In the genomic region with DNA sequence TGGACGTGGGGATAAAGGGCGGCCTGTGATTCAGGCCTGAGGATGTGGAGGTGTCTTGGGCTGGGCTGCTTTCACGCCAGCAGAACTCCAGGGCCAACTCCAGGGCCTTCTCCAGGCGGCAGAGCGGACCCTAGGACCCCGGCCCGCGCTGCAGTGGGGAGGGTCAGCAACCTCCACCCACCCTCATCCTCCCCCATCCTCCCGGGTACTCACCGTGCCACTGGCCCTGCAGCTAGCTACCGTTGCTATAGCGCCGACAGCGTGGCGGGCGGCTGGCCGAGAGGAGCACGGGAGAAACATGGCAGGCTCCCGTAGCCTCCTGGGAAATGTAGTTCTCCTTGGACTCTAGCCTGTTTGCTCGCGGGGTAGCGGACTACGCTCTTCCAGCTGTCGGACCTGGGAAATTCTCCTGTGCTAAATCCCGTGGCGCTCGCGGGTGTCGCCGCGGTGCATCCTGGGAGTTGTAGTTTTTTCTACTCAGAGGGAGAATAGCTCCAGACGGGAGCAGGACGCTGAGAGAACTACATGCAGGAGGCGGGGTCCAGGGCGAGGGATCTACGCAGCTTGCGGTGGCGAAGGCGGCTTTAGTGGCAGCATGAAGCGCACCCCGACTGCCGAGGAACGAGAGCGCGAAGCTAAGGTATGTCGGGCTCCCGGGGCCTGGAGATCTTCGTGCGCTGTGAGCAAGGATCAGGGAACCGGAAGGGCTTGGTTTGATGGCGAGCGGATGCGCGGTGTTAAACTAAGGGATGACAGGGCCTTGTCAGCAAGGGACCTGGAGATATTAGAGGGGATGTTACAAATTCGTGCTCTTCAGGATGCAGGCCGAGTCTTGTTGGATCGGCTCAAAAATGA, we compare ENCODE assay signal across 8 cellular contexts. TPM values are rescaled to one million over a fixed set of nuclear protein-coding genes. Genes with fewer than 3 reads are reported as not detected.
DNase-seq lines count a peak whose midpoint lies in the region; ATAC-seq and TF ChIP-seq lines count a peak whose summit lies in the region.

A gene (plus strand): TSS at position 567 of the 855 bp plus-strand sequence.
A gene (minus strand): TSS at position 270 of the 855 bp plus-strand sequence. CDS start 3,136 bp downstream, outside the sequence.

- H3K4me1 ChIP-seq in DOHH2 (ENCODE audit: control insufficient read depth, low read length), result peaks cover 26% of the 10 kb centered on the region
- H3K4me1 ChIP-seq in GM23248 (ENCODE audit: insufficient read depth), result peaks cover 21% of the 10 kb centered on the region

- peak within 1 kb of the TSS; percentile 93 for H3K27ac Mint-ChIP-seq in activated T-helper 17 cell treated with anti-CD3 and anti-CD28 coated beads, Interleukin-2, amount 50 U/mL, for 72 hours
- H3K27ac Mint-ChIP-seq in natural killer cell, result peak within 1 kb of the TSS; percentile 93 to 95

- ATAC-seq in activated T-helper 17 cell treated with anti-CD3 and anti-CD28 coated beads, Interleukin-2, amount 50 U/mL, for 72 hours (replicated peaks), result peak; percentile 97
- ATAC-seq in natural killer cell, result peak; percentile 90 to 94 (median 92)

- peak within 1 kb of the TSS; percentile 87 for H2AFZ ChIP-seq in GM23248

- no peaks in the 10 kb centered on the region for H3K27me3 ChIP-seq in DOHH2 (ENCODE audit: control insufficient read depth, low read length)
- no peaks in the 10 kb centered on the region for H3K27me3 ChIP-seq in GM23248 (replicated peaks; ENCODE audit: insufficient read depth)

- no peaks in the 10 kb centered on the region for H3K9me3 Mint-ChIP-seq in activated T-helper 17 cell treated with anti-CD3 and anti-CD28 coated beads, Interleukin-2, amount 50 U/mL, for 72 hours
- H3K9me3 Mint-ChIP-seq in natural killer cell, result no peaks in the 10 kb centered on the region

- H3K9me2 ChIP-seq in DOHH2 (replicated peaks; ENCODE audit: control insufficient read depth, low read length) (no peaks in the 10 kb centered on the region), GM23248 (ENCODE audit: insufficient read depth) (no peaks in the 10 kb centered on the region)

- H3K36me3 ChIP-seq in DOHH2 (ENCODE audit: control insufficient read depth, low read length) (peaks cover 11% of the 10 kb centered on the region), GM23248 (ENCODE audit: low read depth) (no peaks in the 10 kb centered on the region)

- H3K9ac ChIP-seq in GM23248, result peak within 1 kb of the TSS; percentile 89

- intact Hi-C loops in natural killer cell (cut with micrococcal nuclease), result no loop called here

- 1% methylated on average over 53 to 57 of the region's 57 CpGs for WGBS in GM23248 (ENCODE audit: low coverage in 1 of 2, low lambda C conversion rate in 2 of 2, missing lambda C conversion rate in 2 of 2), 2 experiments

- DNase-seq in GM23248, result peak; percentile 100
- peak; percentile 99 for DNase-seq in Kasumi-1 (lab: John Stamatoyannopoulos, UW)
- DNase-seq in RPMI7951 (ENCODE audit: low read depth), result peak; percentile 98
- DNase-seq in fibroblast of peridontal ligament (ENCODE audit: extremely low read depth), result peak; percentile 100
- peak; percentile 86 for DNase-seq in natural killer cell
- DNase-seq in stimulated activated naive CD4-positive, alpha-beta T cell treated with Interleukin-2 at 50 U/mL for 16 hours (lab: John Stamatoyannopoulos, UW), result peak; percentile 96

- peak within 1 kb of the TSS; percentile 89 for H3K4me2 ChIP-seq in DOHH2 (ENCODE audit: low read length)
- H3K4me2 ChIP-seq in GM23248 (ENCODE audit: unreplicated experiment), result peak within 1 kb of the TSS; percentile 92

- H3K4me1 Mint-ChIP-seq in activated T-helper 17 cell treated with anti-CD3 and anti-CD28 coated beads, Interleukin-2, amount 50 U/mL, for 72 hours, result peaks cover 17% of the 10 kb centered on the region
- H3K4me1 Mint-ChIP-seq in natural killer cell, result peaks cover 21 to 38% of the 10 kb centered on the region in 2 donors

- H4K20me1 ChIP-seq in DOHH2 (ENCODE audit: control insufficient read depth, insufficient read depth, low read depth, low read length) (no peaks in the 10 kb centered on the region), GM23248 (ENCODE audit: insufficient read depth) (peaks cover 3% of the 10 kb centered on the region; the same call in 1 of the 2 replicates)

- no peaks in the 10 kb centered on the region for H3K9me3 ChIP-seq in DOHH2 (ENCODE audit: control insufficient read depth, insufficient read depth, low read length)
- H3K9me3 ChIP-seq in GM23248 (ENCODE audit: low read depth), result no peaks in the 10 kb centered on the region

- peaks cover 6% of the 10 kb centered on the region for H3K36me3 Mint-ChIP-seq in activated T-helper 17 cell treated with anti-CD3 and anti-CD28 coated beads, Interleukin-2, amount 50 U/mL, for 72 hours (ENCODE audit: low read depth)
- no peaks in the 10 kb centered on the region for H3K36me3 Mint-ChIP-seq in natural killer cell

- in situ Hi-C loops in GM23248 (cut with MboI), result no loop called here

- peaks cover 56% of the 10 kb centered on the region for H3K79me2 ChIP-seq in DOHH2 (ENCODE audit: control insufficient read depth, low read length)
- H3K79me2 ChIP-seq in GM23248 (ENCODE audit: insufficient read depth), result peaks cover 79% of the 10 kb centered on the region

- no peaks in the 10 kb centered on the region for H3F3A ChIP-seq in DOHH2 (ENCODE audit: control insufficient read depth, insufficient read depth)
- H3F3A ChIP-seq in GM23248 (ENCODE audit: insufficient read depth), result no peaks in the 10 kb centered on the region

- H3K4me3 ChIP-seq in DOHH2 (ENCODE audit: low read length), result peak within 1 kb of the TSS; percentile 91
- peak within 1 kb of the TSS; percentile 93 for H3K4me3 ChIP-seq in GM23248

- TF ChIP-seq CTCF in DOHH2 (IDR thresholded peaks at IDR 0.05; ENCODE audit: low read depth, low read length, poor library complexity, severe bottlenecking) (no peak), natural killer cell (IDR thresholded peaks at IDR 0.05) (peak; percentile 24)

- H3K27me3 Mint-ChIP-seq in activated T-helper 17 cell treated with anti-CD3 and anti-CD28 coated beads, Interleukin-2, amount 50 U/mL, for 72 hours, result no peaks in the 10 kb centered on the region
- no peaks in the 10 kb centered on the region for H3K27me3 Mint-ChIP-seq in natural killer cell (ENCODE audit: low read depth in 2 of 2)

- H3K27ac ChIP-seq in DOHH2 (ENCODE audit: low read depth, low read length), result no peak within 1 kb of the TSS
- H3K27ac ChIP-seq in GM23248, result peak within 1 kb of the TSS; percentile 65

- peak within 1 kb of the TSS; percentile 92 for H3K4me3 Mint-ChIP-seq in activated T-helper 17 cell treated with anti-CD3 and anti-CD28 coated beads, Interleukin-2, amount 50 U/mL, for 72 hours
- H3K4me3 Mint-ChIP-seq in natural killer cell, result peak within 1 kb of the TSS; percentile 97

RNA-seq across cellular contexts. Expression of the first gene that starts in this region (rescaled TPM):
- 99.2 and 118 TPM in 2 replicates for total RNA-seq in GM23248 (2014; rRNA removed; shearing (Covaris generic))
- polyA plus RNA-seq in GM23248 (2016; fragmentation: Nextera tagmentation; extraction: Ambion mirVana), result 84.2 and 85.3 TPM in 2 replicates
- total RNA-seq in RPMI7951 (2014; rRNA removed; shearing (Covaris generic)), result 81.4 and 90.0 TPM in 2 replicates
- 10 to 100 TPM; 50.0 to 54.1 TPM for total RNA-seq in activated T-helper 17 cell treated with anti-CD3 and anti-CD28 coated beads, Interleukin-2, amount 50 U/mL, for 72 hours
- 10 to 100 TPM; 55.4 to 70.5 (median 55.4) TPM for total RNA-seq in natural killer cell

RNA-seq across cellular contexts. Expression of the second gene that starts in this region (rescaled TPM):
- 16.3 and 19.0 TPM in 2 replicates for total RNA-seq in GM23248 (2014; rRNA removed; shearing (Covaris generic))
- 16.8 and 17.6 TPM in 2 replicates for polyA plus RNA-seq in GM23248 (2016; fragmentation: Nextera tagmentation; extraction: Ambion mirVana)
- total RNA-seq in RPMI7951 (2014; rRNA removed; shearing (Covaris generic)), result 14.7 and 15.9 TPM in 2 replicates
- 1 to 10 TPM; 6.0 to 7.7 TPM for total RNA-seq in activated T-helper 17 cell treated with anti-CD3 and anti-CD28 coated beads, Interleukin-2, amount 50 U/mL, for 72 hours
- total RNA-seq in natural killer cell, result 1 to 10 TPM; 2.3 to 3.0 (median 2.6) TPM
